In genomic region chr10:43336061-43336460, GRCh38 we compare ENCODE assay signal across 16 cellular contexts. TPM values are rescaled to one million over a fixed set of nuclear protein-coding genes. Genes with fewer than 3 reads are reported as not detected.
A peak's percentile ranks its signal among the peaks of the same experiment; 100 is the strongest.
DNase-seq lines count a peak whose midpoint lies in the region; ATAC-seq and TF ChIP-seq lines count a peak whose summit lies in the region.
"Had no signal": no experiment of that assay in that cellular context is flagged by ENCODE, and none has a peak within 500 bp of the region (broad histone marks: within the 10 kb centered on the region; RNA-seq: fewer than 3 reads in every experiment).

No MANE protein-coding gene starts in this region.

- no peaks in the 10 kb centered on the region for H3K27me3 Mint-ChIP-seq in Calu3 (ENCODE audit: unreplicated experiment)
- peaks cover 28% of the 10 kb centered on the region for H3K27me3 Mint-ChIP-seq in osteocyte (ENCODE audit: unreplicated experiment)
- peaks cover 4% of the 10 kb centered on the region for H3K27me3 Mint-ChIP-seq in activated CD4-positive, alpha-beta T cell treated with anti-CD3 and anti-CD28 coated beads for 36 hours

- no peak overlapping the region for H4K91ac ChIP-seq in neuronal stem cell (ENCODE audit: low read depth, low read length, poor library complexity)

- H3K23ac ChIP-seq in neuronal stem cell (ENCODE audit: low read depth, low read length, poor library complexity): no peak overlapping the region

- POLR2A ChIA-PET in activated CD4-positive, alpha-beta T cell treated with anti-CD3 and anti-CD28 coated beads for 36 hours (lab: Charles Lee): no interaction called here

- H3K4me1 Mint-ChIP-seq in Calu3 (ENCODE audit: low read depth, unreplicated experiment) (peaks cover 49% of the 10 kb centered on the region), osteocyte (ENCODE audit: unreplicated experiment) (peaks cover 2% of the 10 kb centered on the region)
- peaks cover 26% of the 10 kb centered on the region for H3K4me1 Mint-ChIP-seq in activated CD4-positive, alpha-beta T cell treated with anti-CD3 and anti-CD28 coated beads for 36 hours

- no peak overlapping the region for H3K4me2 ChIP-seq in neuronal stem cell (ENCODE audit: insufficient read depth, low read length, poor library complexity, severe bottlenecking)

- WGBS in neuronal stem cell (ENCODE audit: extremely low coverage in 2 of 2, insufficient read length in 2 of 2, insufficient replicate concordance in 1 of 2), 2 donors: no CpG with 5 or more reads among the region's 3 CpGs

- no peak overlapping the region for H2BK12ac ChIP-seq in neuronal stem cell (ENCODE audit: low read length)

- TF ChIP-seq CTCF in 22Rv1 (IDR thresholded peaks at IDR 0.05) (no peak), Calu3 (IDR thresholded peaks at IDR 0.05; ENCODE audit: unreplicated experiment) (no peak), osteocyte (IDR thresholded peaks at IDR 0.05) (no peak)

- H2AK5ac ChIP-seq in neuronal stem cell (ENCODE audit: low read depth, low read length): no peak overlapping the region

- H3K36me3 ChIP-seq in neuronal stem cell (replicated peaks in 1 of 2; ENCODE audit: control insufficient read depth in 2 of 2, insufficient read depth in 2 of 2, low read length in 2 of 2): no peaks in the 10 kb centered on the region
- H3K36me3 ChIP-seq: BE2C had no signal

- peak overlapping the region; percentile 40 for H2BK15ac ChIP-seq in neuronal stem cell (ENCODE audit: low read length)

- peaks cover 0 to 11% of the 10 kb centered on the region in 2 donors for H3K4me1 ChIP-seq in neuronal stem cell (ENCODE audit: control insufficient read depth in 2 of 2, insufficient read depth in 1 of 2, low read depth in 1 of 2, low read length in 2 of 2)
- H3K4me1 ChIP-seq: BE2C had no signal

- H3K4me3 Mint-ChIP-seq in Calu3 (ENCODE audit: low read depth, unreplicated experiment): no peak overlapping the region
- H3K4me3 Mint-ChIP-seq in osteocyte (ENCODE audit: unreplicated experiment): no peak overlapping the region
- H3K4me3 Mint-ChIP-seq in activated CD4-positive, alpha-beta T cell treated with anti-CD3 and anti-CD28 coated beads for 36 hours: no peak overlapping the region

- H3K36me3 Mint-ChIP-seq in Calu3 (ENCODE audit: insufficient read depth, unreplicated experiment): peaks cover 26% of the 10 kb centered on the region
- H3K36me3 Mint-ChIP-seq in osteocyte (ENCODE audit: unreplicated experiment): no peaks in the 10 kb centered on the region
- H3K36me3 Mint-ChIP-seq in activated CD4-positive, alpha-beta T cell treated with anti-CD3 and anti-CD28 coated beads for 36 hours (ENCODE audit: low read depth): no peaks in the 10 kb centered on the region

- ATAC-seq in HG03097 (IDR thresholded peaks at IDR 0.05; ENCODE audit: low FRiP score, unreplicated experiment): no peak
- no peak for ATAC-seq in activated CD4-positive, alpha-beta T cell treated with anti-CD3 and anti-CD28 coated beads for 36 hours

- no peak overlapping the region for H3K14ac ChIP-seq in neuronal stem cell (ENCODE audit: low read length)

- CTCF ChIA-PET in Calu3 (lab: Charles Lee): interaction anchor here (1.6 kb wide), 1 partner anchor 11 kb away, joined by 4 read pairs; no protein-coding TSS in a partner anchor
- CTCF ChIA-PET in activated CD4-positive, alpha-beta T cell treated with anti-CD3 and anti-CD28 coated beads for 36 hours (lab: Charles Lee): interaction anchor here (0.8 to 1.0 kb wide), 2 partner anchors 43 to 579 kb away, joined by 3 to 4 read pairs; no protein-coding TSS in a partner anchor

- H3K27ac Mint-ChIP-seq in Calu3 (ENCODE audit: unreplicated experiment) (peak overlapping the region; percentile 95), osteocyte (ENCODE audit: unreplicated experiment) (no peak overlapping the region)
- no peak overlapping the region for H3K27ac Mint-ChIP-seq in activated CD4-positive, alpha-beta T cell treated with anti-CD3 and anti-CD28 coated beads for 36 hours

- H3K4me3 ChIP-seq in neuronal stem cell (ENCODE audit: low read length in 2 of 2): peak overlapping the region in 1 of 2 donors; percentile 16
- H3K4me3 ChIP-seq: GM23248 had no signal

- intact Hi-C loops in Calu3 (cut with micrococcal nuclease; ENCODE audit: unreplicated experiment): no loop called here
- intact Hi-C loops in activated CD4-positive, alpha-beta T cell treated with anti-CD3 and anti-CD28 coated beads for 36 hours (cut with DNase I, micrococcal nuclease): no loop called here

- no peaks in the 10 kb centered on the region for H3K79me1 ChIP-seq in neuronal stem cell (ENCODE audit: low read depth, low read length)

- H2BK5ac ChIP-seq in neuronal stem cell (ENCODE audit: low read length): no peak overlapping the region

- H3K4ac ChIP-seq in neuronal stem cell (ENCODE audit: low read length): no peak overlapping the region

- no TSS peak for BruUV-seq in Calu3 (replicated peaks; lab: Mats Ljungman, UMichigan)

- H2AFZ ChIP-seq in neuronal stem cell (ENCODE audit: low read length): no peak overlapping the region
- H2AFZ ChIP-seq: GM23248 had no signal

- DNase-seq in Calu3 (no peak), iPS-NIHi11 (ENCODE audit: low spot score) (peak; percentile 2), neuronal stem cell (ENCODE audit: low spot score) (no peak), dedifferentiated amniotic fluid mesenchymal stem cell (ENCODE audit: extremely low spot score) (no peak), osteocyte (ENCODE audit: extremely low spot score, unreplicated experiment) (no peak)
- DNase-seq in activated CD4-positive, alpha-beta T cell treated with anti-CD3 and anti-CD28 coated beads for 36 hours: no peak
- DNase-seq: BE2C; CD4-positive, alpha-beta memory T cell; DMS53; GF-D8; GM23248 had no signal

- H3K18ac ChIP-seq in neuronal stem cell (ENCODE audit: low read length): peak overlapping the region; percentile 5

- no peak overlapping the region for H4K8ac ChIP-seq in neuronal stem cell (ENCODE audit: low read depth, low read length)

- peak overlapping the region; percentile 64 for H3K27ac ChIP-seq in 22Rv1
- H3K27ac ChIP-seq in neuronal stem cell (replicated peaks; ENCODE audit: low read length): no peak overlapping the region
- H3K27ac ChIP-seq: C4-2B, GM23248 had no signal

- peaks cover 0 to 20% (median 0%) of the 10 kb centered on the region in 3 experiments for H3K27me3 ChIP-seq in neuronal stem cell (ENCODE audit: control insufficient read depth in 3 of 3, insufficient read depth in 3 of 3, low read depth in 1 of 3, low read length in 3 of 3)

- no peaks in the 10 kb centered on the region for H3K9me3 ChIP-seq in neuronal stem cell (replicated peaks in 1 of 2; ENCODE audit: control insufficient read depth in 2 of 2, insufficient read depth in 1 of 2, low read depth in 1 of 2, low read length in 2 of 2)
- H3K9me3 ChIP-seq: BE2C had no signal

- no peak overlapping the region for H3K9ac ChIP-seq in neuronal stem cell (ENCODE audit: low read depth, low read length, poor library complexity)
- H3K9ac ChIP-seq: GM23248 had no signal

- H3K9me3 Mint-ChIP-seq in Calu3 (ENCODE audit: low read depth, unreplicated experiment) (no peaks in the 10 kb centered on the region), osteocyte (ENCODE audit: unreplicated experiment) (no peaks in the 10 kb centered on the region)
- H3K9me3 Mint-ChIP-seq in activated CD4-positive, alpha-beta T cell treated with anti-CD3 and anti-CD28 coated beads for 36 hours (ENCODE audit: low read depth): no peaks in the 10 kb centered on the region
- H3K9me3 Mint-ChIP-seq: CD4-positive, alpha-beta memory T cell had no signal

- H2BK120ac ChIP-seq in neuronal stem cell (ENCODE audit: low read depth, low read length): no peak overlapping the region

RNA-seq across cellular contexts. Expression of gene FXYD4, which starts 35.4 kb away (rescaled TPM):
- total RNA-seq in Calu3 (2022) (not detected in 2 replicates), osteocyte (not detected in 2 replicates)
- polyA plus RNA-seq in neuronal stem cell (2013, experiment 1 of 2): not detected
- not detected for polyA plus RNA-seq in neuronal stem cell (2013, experiment 2 of 2)
- not detected for total RNA-seq in activated CD4-positive, alpha-beta T cell treated with anti-CD3 and anti-CD28 coated beads for 36 hours
- total RNA-seq: CD4-positive, alpha-beta memory T cell; GM23248; H7 had no signal
- polyA plus RNA-seq: AG04450; CD4-positive, alpha-beta memory T cell; GM23248 had no signal
